8 cellular contexts compared by ENCODE assay signal in genomic region chr16:2983706-2984136, GRCh38. TPM values are rescaled to one million over a fixed set of nuclear protein-coding genes. Genes with fewer than 3 reads are reported as not detected.
DNase-seq lines count a peak whose midpoint lies in the region; ATAC-seq and TF ChIP-seq lines count a peak whose summit lies in the region.

No MANE protein-coding gene starts in this region.

- peak overlapping the region; percentile 57 for H3K4me3 Mint-ChIP-seq in osteocyte (ENCODE audit: unreplicated experiment)

- no peaks in the 10 kb centered on the region for H3K36me3 ChIP-seq in transverse colon

- H3K27ac Mint-ChIP-seq in osteocyte (ENCODE audit: unreplicated experiment): no peak overlapping the region

- peaks cover 4 to 29% (median 23%) of the 10 kb centered on the region in 4 donors for H3K4me1 ChIP-seq in transverse colon

- H3K27ac ChIP-seq in RWPE1 (peak overlapping the region; percentile 66), transverse colon (no peak overlapping the region)

- no peaks in the 10 kb centered on the region for H3K36me3 Mint-ChIP-seq in osteocyte (ENCODE audit: unreplicated experiment)

- H3K4me1 Mint-ChIP-seq in osteocyte (ENCODE audit: unreplicated experiment): peaks cover 30% of the 10 kb centered on the region

- no peaks in the 10 kb centered on the region for H3K27me3 Mint-ChIP-seq in osteocyte (ENCODE audit: unreplicated experiment)

- TF ChIP-seq CTCF in RWPE1 (conservative IDR thresholded peaks at IDR 0.05; ENCODE audit: low read depth) (peak; percentile 96), foreskin fibroblast (IDR thresholded peaks at IDR 0.05; ENCODE audit: low read depth, low read length) (peak; percentile 67), osteocyte (IDR thresholded peaks at IDR 0.05) (peak; percentile 94), transverse colon (IDR thresholded peaks at IDR 0.05) (peak; percentile 64 to 97 (median 93))

- CTCF ChIA-PET in RWPE1 (lab: Yijun Ruan, JAX): interaction anchor here (1.1 to 1.8 kb wide), 2 partner anchors 11 to 35 kb away, joined by 3 to 8 read pairs; no protein-coding TSS in a partner anchor

- peaks cover 11% of the 10 kb centered on the region for H3K27me3 ChIP-seq in transverse colon

- TF ChIP-seq POLR2A in transverse colon (IDR thresholded peaks at IDR 0.05): no peak

- peak; percentile 95 for DNase-seq in GM03348 (ENCODE audit: low spot score)
- peak; percentile 94 for DNase-seq in HuH-7.5 (ENCODE audit: low spot score)
- DNase-seq in RWPE1 (ENCODE audit: low spot score): peak; percentile 89
- DNase-seq in activated effector memory CD4-positive, alpha-beta T cell treated with Interleukin-2 at 50 U/mL for 16 hours: peak; percentile 57
- DNase-seq in foreskin fibroblast: peak; percentile 70 to 92
- peak; percentile 95 for DNase-seq in osteocyte (ENCODE audit: extremely low spot score, unreplicated experiment)
- peak; percentile 89 for DNase-seq in transverse colon

- no peaks in the 10 kb centered on the region for H3K9me3 Mint-ChIP-seq in osteocyte (ENCODE audit: unreplicated experiment)

- H3K9me3 ChIP-seq in transverse colon: no peaks in the 10 kb centered on the region

- in situ Hi-C loops in transverse colon (cut with MboI; ENCODE audit: low pct_ligation_motif_present in 1 of 4, low pct_unique_long_range_greater_than_20kb in 1 of 4, low sequenced_read_pairs in 3 of 4): no loop called here

- peak overlapping the region; percentile 25 to 39 for H3K4me3 ChIP-seq in foreskin fibroblast (ENCODE audit: low read depth in 1 of 2, low read length in 2 of 2)
- H3K4me3 ChIP-seq in transverse colon: peak overlapping the region in 1 of 4 donors; percentile 26

- ATAC-seq in GM18517 (IDR thresholded peaks at IDR 0.05; ENCODE audit: unreplicated experiment): no peak

- WGBS in transverse colon (ENCODE audit: low coverage in 1 of 2), 2 donors: 13% methylated on average over 29 of the region's 42 CpGs; no CpG with 5 or more reads in 1 of the 2 donors

- intact Hi-C loops in transverse colon (cut with DNase I; ENCODE audit: low total_unique reads): loop anchor here (5.0 kb wide), 1 partner anchor 716 kb away; the partner anchor contains the start of gene RNPS1

- TF ChIP-seq EP300 in transverse colon (IDR thresholded peaks at IDR 0.05; ENCODE audit: low read depth): no peak

- POLR2A ChIA-PET in RWPE1 (lab: Yijun Ruan, JAX; ENCODE audit: low non-redundant PET): no interaction called here

RNA-seq across cellular contexts. Expression of gene PKMYT1, which starts 3.5 kb away (rescaled TPM):
- total RNA-seq in osteocyte (10.4 and 14.0 TPM in 2 replicates), transverse colon (1 to 10 TPM in 2 of 4 donors, under 1 TPM in 1, not detected in 1; 0.55 to 3.6 (median 3.0) TPM)

RNA-seq across cellular contexts. Expression of gene PAQR4, which starts 14.6 kb away (rescaled TPM):
- 8.4 and 11.9 TPM in 2 replicates for total RNA-seq in osteocyte
- total RNA-seq in transverse colon: 1 to 10 TPM in 3 of 4 donors, not detected in 1; 3.0 to 5.9 (median 4.4) TPM

RNA-seq across cellular contexts. Expression of gene KREMEN2, which starts 19.6 kb away (rescaled TPM):
- total RNA-seq in osteocyte (not detected in 2 replicates), transverse colon (1 to 10 TPM in 2 of 4 donors, under 1 TPM in 1, not detected in 1; 0.79 to 3.2 (median 1.1) TPM)

RNA-seq across cellular contexts. Expression of gene CLDN9, which starts 29.0 kb away (rescaled TPM):
- total RNA-seq in osteocyte (not detected in 2 replicates), transverse colon (1 to 10 TPM in 1 of 4 donors, under 1 TPM in 1, not detected in 2; 0.55 to 1.1 TPM)

RNA-seq across cellular contexts. Expression of gene CLDN6, which starts 34.3 kb away (rescaled TPM):
- total RNA-seq in osteocyte (0.32 TPM in 1 of 2 replicates, not detected in the other), transverse colon (not detected)
